1 cellular context compared by ENCODE assay signal in genomic region chr9:127881715-127882114, GRCh38. TPM values are rescaled to one million over a fixed set of nuclear protein-coding genes. Genes with fewer than 3 reads are reported as not detected.
"Had no signal": no experiment of that assay in that cellular context is flagged by ENCODE, and none has a peak within 500 bp of the region (broad histone marks: within the 10 kb centered on the region; RNA-seq: fewer than 3 reads in every experiment).

No MANE protein-coding gene starts in this region.

RNA-seq across cellular contexts. Expression of gene PIP5KL1, which starts 48.9 kb away (rescaled TPM):
- total RNA-seq: ascending aorta had no signal
